ENCODE assay signal across 13 cellular contexts in the genomic region with DNA sequence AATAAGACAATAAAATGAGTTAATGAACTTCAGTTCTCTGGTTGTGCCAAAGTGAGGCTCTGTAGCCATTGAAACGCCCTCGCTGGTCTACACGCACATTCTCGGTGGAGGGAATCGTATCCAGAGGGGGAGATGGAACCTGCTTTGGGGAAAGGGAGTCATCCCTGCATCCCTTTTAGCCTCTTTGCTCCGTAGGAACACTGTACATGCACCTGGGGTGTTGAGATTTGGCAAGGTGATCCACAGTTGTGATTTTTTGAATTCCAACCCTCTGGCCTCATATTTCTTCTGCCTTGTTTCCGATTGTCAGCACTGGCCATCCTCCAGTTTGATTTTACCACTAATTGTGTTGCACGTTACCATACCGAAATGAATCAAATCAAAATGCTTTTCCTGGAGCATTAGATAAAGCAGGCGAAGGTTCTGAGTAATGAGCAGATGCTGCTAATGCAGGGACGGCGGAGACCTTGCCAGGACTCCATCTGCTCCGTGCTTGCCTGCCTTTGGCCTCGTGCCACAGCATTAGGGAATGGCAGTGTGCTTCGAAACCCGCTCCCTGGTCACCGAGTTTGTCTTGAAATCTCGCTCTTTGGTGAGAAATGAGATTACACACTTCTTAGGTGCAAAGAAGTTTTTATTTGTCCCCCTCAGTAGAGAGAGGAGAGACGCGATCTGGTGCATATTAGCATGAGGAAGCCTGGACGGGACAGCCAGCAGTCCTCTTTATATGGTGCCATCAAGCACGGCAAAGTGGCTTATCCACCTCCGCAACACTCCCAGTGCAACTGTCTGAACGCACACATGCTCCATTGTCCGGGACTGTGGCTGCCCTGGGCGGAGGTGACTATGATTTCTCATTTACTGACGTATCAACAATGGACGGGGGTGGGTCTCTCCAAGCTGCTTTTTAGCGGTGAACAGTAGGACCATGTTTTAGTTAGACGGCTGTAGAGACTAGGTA. TPM values are rescaled to one million over a fixed set of nuclear protein-coding genes. Genes with fewer than 3 reads are reported as not detected.
DNase-seq lines count a peak whose midpoint lies in the region; ATAC-seq and TF ChIP-seq lines count a peak whose summit lies in the region.
"Had no signal": no experiment of that assay in that cellular context is flagged by ENCODE, and none has a peak within 500 bp of the region (broad histone marks: within the 10 kb centered on the region; RNA-seq: fewer than 3 reads in every experiment).

No MANE protein-coding gene starts in this region.

- no peaks in the 10 kb centered on the region for H3K27me3 ChIP-seq in BE2C
- no peaks in the 10 kb centered on the region for H3K27me3 ChIP-seq in right cardiac atrium (ENCODE audit: control insufficient read depth, insufficient read depth)

- H3K4me3 Mint-ChIP-seq in activated CD4-positive, alpha-beta T cell treated with anti-CD3 and anti-CD28 coated beads, Interleukin-2, amount 10 ng/mL, durations not matched to agents 24 days and 14 days, result no peak overlapping the region
- H3K4me3 Mint-ChIP-seq: stimulated activated naive CD8-positive, alpha-beta T cell treated with anti-CD3 and anti-CD28 coated beads, Interleukin-15, Interleukin-2, amounts not matched to agents 100 ng/mL and 50 ng/mL, for 24 hours had no signal

- H3K27me3 Mint-ChIP-seq in activated CD4-positive, alpha-beta T cell treated with anti-CD3 and anti-CD28 coated beads, Interleukin-2, amount 10 ng/mL, durations not matched to agents 24 days and 14 days, result no peaks in the 10 kb centered on the region
- H3K27me3 Mint-ChIP-seq: stimulated activated naive CD8-positive, alpha-beta T cell treated with anti-CD3 and anti-CD28 coated beads, Interleukin-15, Interleukin-2, amounts not matched to agents 100 ng/mL and 50 ng/mL, for 24 hours had no signal

- DNase-seq in BE2C (peak; percentile 96), NCI-H1694 (lab: John Stamatoyannopoulos, UW) (peak; percentile 89), astrocyte of the spinal cord (ENCODE audit: low read depth, low spot score) (peak; percentile 31), right cardiac atrium (peak; percentile 52 to 83 (median 76))
- no peak for DNase-seq in activated CD4-positive, alpha-beta T cell treated with anti-CD3 and anti-CD28 coated beads, Interleukin-2, amount 10 ng/mL, durations not matched to agents 24 days and 14 days
- no peak for DNase-seq in stimulated activated naive CD4-positive, alpha-beta T cell treated with Interleukin-2 at 50 U/mL for 16 hours (lab: John Stamatoyannopoulos, UW)
- DNase-seq: activated CD4-positive, alpha-beta T cell treated with anti-CD3 and anti-CD28 coated beads for 48 hours; NCI-H2029 treated with DMSO at 0.1 percent for 48 hours had no signal

- H3K27ac Mint-ChIP-seq in activated CD4-positive, alpha-beta T cell treated with anti-CD3 and anti-CD28 coated beads, Interleukin-2, amount 10 ng/mL, durations not matched to agents 24 days and 14 days, result no peak overlapping the region
- H3K27ac Mint-ChIP-seq: stimulated activated naive CD8-positive, alpha-beta T cell treated with anti-CD3 and anti-CD28 coated beads, Interleukin-15, Interleukin-2, amounts not matched to agents 100 ng/mL and 50 ng/mL, for 24 hours had no signal

- no peaks in the 10 kb centered on the region for H3K9me3 ChIP-seq in BE2C
- no peaks in the 10 kb centered on the region for H3K9me3 ChIP-seq in right cardiac atrium (ENCODE audit: control insufficient read depth, low read length)
- H3K9me3 ChIP-seq: mucosa of descending colon had no signal

- H3K4me3 ChIP-seq in BE2C (ENCODE audit: low read depth, low read length) (peak overlapping the region; percentile 43), astrocyte of the spinal cord (ENCODE audit: low read depth, low read length) (no peak overlapping the region), right cardiac atrium (ENCODE audit: low read length) (no peak overlapping the region)
- H3K4me3 ChIP-seq: K562, mucosa of descending colon had no signal

- H3K4me1 ChIP-seq in BE2C (peaks cover 28% of the 10 kb centered on the region), right cardiac atrium (ENCODE audit: control insufficient read depth, insufficient read depth, low read length) (peaks cover 5% of the 10 kb centered on the region)

- H3K4me1 Mint-ChIP-seq in activated CD4-positive, alpha-beta T cell treated with anti-CD3 and anti-CD28 coated beads, Interleukin-2, amount 10 ng/mL, durations not matched to agents 24 days and 14 days, result no peaks in the 10 kb centered on the region

- no peaks in the 10 kb centered on the region for H3K9me3 Mint-ChIP-seq in activated CD4-positive, alpha-beta T cell treated with anti-CD3 and anti-CD28 coated beads, Interleukin-2, amount 10 ng/mL, durations not matched to agents 24 days and 14 days
- H3K9me3 Mint-ChIP-seq: stimulated activated naive CD8-positive, alpha-beta T cell treated with anti-CD3 and anti-CD28 coated beads, Interleukin-15, Interleukin-2, amounts not matched to agents 100 ng/mL and 50 ng/mL, for 24 hours had no signal

- no peak for TF ChIP-seq CTCF in BE2C (IDR thresholded peaks at IDR 0.05; ENCODE audit: low read depth, low read length)
- no peak for TF ChIP-seq CTCF in astrocyte of the spinal cord (IDR thresholded peaks at IDR 0.05; ENCODE audit: low read depth, low read length)

- in situ Hi-C loops in astrocyte of the spinal cord (cut with HindIII; ENCODE audit: low sequenced_read_pairs), result no loop called here

- intact Hi-C loops in right cardiac atrium (cut with DNase I), result no loop called here
- intact Hi-C loops in activated CD4-positive, alpha-beta T cell treated with anti-CD3 and anti-CD28 coated beads, Interleukin-2, amount 10 ng/mL, durations not matched to agents 24 days and 14 days (cut with micrococcal nuclease), result no loop called here

- H3K36me3 ChIP-seq in BE2C, result peaks cover 19% of the 10 kb centered on the region

- WGBS in right cardiac atrium, result 60% methylated on average over 30 of the region's 30 CpGs

- peaks cover 12% of the 10 kb centered on the region for H3K36me3 Mint-ChIP-seq in activated CD4-positive, alpha-beta T cell treated with anti-CD3 and anti-CD28 coated beads, Interleukin-2, amount 10 ng/mL, durations not matched to agents 24 days and 14 days (ENCODE audit: low read depth)

- ATAC-seq in right cardiac atrium (peak; percentile 60 to 68), GM19467 (IDR thresholded peaks at IDR 0.05; ENCODE audit: unreplicated experiment) (no peak), HG03439 (IDR thresholded peaks at IDR 0.05; ENCODE audit: unreplicated experiment) (no peak)
- ATAC-seq: K562, mucosa of descending colon had no signal

- H3K27ac ChIP-seq in right cardiac atrium (ENCODE audit: low read length), result no peak overlapping the region

RNA-seq across cellular contexts. Expression of a gene that starts 59.1 kb away (rescaled TPM):
- polyA plus RNA-seq in BE2C (2012; ENCODE audit: insufficient read depth, insufficient read length, low read depth), result 17.9 TPM
- total RNA-seq in right cardiac atrium, result 10 to 100 TPM in 1 of 4 donors, 1 to 10 TPM in 3; 5.8 to 10.2 (median 7.6) TPM
- 3.3 TPM for polyA plus RNA-seq in right cardiac atrium
- total RNA-seq in activated CD4-positive, alpha-beta T cell treated with anti-CD3 and anti-CD28 coated beads, Interleukin-2, amount 10 ng/mL, durations not matched to agents 24 days and 14 days, result 6.2 and 6.5 TPM in 2 replicates

Comparison
In these comparisons a context has a peak if more than half of its experiments do, and no peak if none do; other contexts are left out.
1. DNase-seq: peak in BE2C (single experiment), NCI-H1694 (single experiment), astrocyte of the spinal cord (single experiment) and right cardiac atrium (3 of 3); none in activated CD4-positive, alpha-beta T cell treated with anti-CD3 and anti-CD28 coated beads, Interleukin-2, amount 10 ng/mL, durations not matched to agents 24 days and 14 days (single experiment) and stimulated activated naive CD4-positive, alpha-beta T cell treated with Interleukin-2 at 50 U/mL for 16 hours (single experiment).
2. ATAC-seq: peak in right cardiac atrium (2 of 2); none in GM19467 (single experiment) and HG03439 (single experiment).